8 cellular contexts compared by ENCODE assay signal in the genomic region with DNA sequence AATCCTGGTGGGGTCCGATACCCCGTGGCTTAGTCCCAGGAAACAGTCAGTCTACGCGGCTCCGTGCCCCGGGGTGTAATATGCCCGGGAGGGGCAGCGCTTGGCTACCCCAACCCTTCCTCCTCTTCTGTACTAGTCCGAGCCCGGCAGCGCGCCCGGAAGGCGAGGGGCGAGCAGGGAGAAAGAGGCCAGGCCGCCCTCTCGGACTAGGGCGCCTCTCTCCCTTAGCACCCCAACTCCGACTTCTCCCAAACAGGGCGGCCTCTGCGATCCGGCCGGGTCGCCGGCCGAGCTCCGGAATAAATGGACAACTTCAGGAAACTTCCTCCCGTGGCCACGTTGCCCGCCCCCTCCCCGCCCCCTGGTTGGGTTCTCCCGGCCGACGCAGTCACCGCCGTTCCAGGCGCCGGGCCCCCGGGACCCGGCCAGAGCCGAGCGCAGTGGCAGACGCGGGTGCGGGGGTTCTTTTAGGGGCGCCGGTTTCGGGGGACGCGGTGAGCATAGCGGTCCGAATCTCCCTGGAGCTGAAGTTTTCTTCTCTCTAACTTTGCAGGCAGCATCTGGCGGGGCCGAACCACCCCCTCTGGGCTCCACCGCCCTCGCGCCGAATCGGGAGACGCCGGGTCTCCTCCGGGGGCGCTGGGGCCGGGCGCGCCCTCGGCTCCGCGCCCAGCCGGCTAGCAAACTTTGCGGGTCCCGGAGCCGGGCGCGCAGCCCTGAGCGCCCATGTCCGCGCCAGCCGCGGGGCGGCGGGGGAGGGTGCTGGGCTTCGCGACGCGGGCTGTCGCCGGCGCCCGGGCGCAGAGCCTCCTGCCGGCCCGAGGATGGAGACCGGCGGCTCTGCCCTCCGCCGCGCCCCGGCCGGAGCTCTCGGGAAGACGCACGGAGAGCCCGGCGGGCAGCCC. TPM values are rescaled to one million over a fixed set of nuclear protein-coding genes. Genes with fewer than 3 reads are reported as not detected.
DNase-seq lines count a peak whose midpoint lies in the region; ATAC-seq, FAIRE-seq and TF ChIP-seq lines count a peak whose summit lies in the region.

A gene with protein sequence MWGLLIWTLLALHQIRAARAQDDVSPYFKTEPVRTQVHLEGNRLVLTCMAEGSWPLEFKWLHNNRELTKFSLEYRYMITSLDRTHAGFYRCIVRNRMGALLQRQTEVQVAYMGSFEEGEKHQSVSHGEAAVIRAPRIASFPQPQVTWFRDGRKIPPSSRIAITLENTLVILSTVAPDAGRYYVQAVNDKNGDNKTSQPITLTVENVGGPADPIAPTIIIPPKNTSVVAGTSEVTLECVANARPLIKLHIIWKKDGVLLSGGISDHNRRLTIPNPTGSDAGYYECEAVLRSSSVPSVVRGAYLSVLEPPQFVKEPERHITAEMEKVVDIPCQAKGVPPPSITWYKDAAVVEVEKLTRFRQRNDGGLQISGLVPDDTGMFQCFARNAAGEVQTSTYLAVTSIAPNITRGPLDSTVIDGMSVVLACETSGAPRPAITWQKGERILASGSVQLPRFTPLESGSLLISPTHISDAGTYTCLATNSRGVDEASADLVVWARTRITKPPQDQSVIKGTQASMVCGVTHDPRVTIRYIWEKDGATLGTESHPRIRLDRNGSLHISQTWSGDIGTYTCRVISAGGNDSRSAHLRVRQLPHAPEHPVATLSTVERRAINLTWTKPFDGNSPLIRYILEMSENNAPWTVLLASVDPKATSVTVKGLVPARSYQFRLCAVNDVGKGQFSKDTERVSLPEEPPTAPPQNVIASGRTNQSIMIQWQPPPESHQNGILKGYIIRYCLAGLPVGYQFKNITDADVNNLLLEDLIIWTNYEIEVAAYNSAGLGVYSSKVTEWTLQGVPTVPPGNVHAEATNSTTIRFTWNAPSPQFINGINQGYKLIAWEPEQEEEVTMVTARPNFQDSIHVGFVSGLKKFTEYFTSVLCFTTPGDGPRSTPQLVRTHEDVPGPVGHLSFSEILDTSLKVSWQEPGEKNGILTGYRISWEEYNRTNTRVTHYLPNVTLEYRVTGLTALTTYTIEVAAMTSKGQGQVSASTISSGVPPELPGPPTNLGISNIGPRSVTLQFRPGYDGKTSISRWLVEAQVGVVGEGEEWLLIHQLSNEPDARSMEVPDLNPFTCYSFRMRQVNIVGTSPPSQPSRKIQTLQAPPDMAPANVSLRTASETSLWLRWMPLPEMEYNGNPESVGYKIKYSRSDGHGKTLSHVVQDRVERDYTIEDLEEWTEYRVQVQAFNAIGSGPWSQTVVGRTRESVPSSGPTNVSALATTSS (N-terminal part only) (minus strand): TSS at position 301 of the 905 bp plus-strand sequence. CDS start 357 bp downstream, outside the sequence.

- ATAC-seq in stimulated activated naive B cell treated with anti-CD40 and anti-IgM and Interleukin-4, amounts not matched to agents 10 μg/mL and 1 μg/mL and 100 μg/mL, for 72 hours (replicated peaks), result peak; percentile 39
- no peak for ATAC-seq in HG03469 (IDR thresholded peaks at IDR 0.05; ENCODE audit: unreplicated experiment)

- H3K4me3 Mint-ChIP-seq in astrocyte (ENCODE audit: unreplicated experiment), result peak within 1 kb of the TSS; percentile 93
- H3K4me3 Mint-ChIP-seq in stimulated activated naive B cell treated with anti-CD40 and anti-IgM and Interleukin-4, amounts not matched to agents 10 μg/mL and 1 μg/mL and 100 μg/mL, for 72 hours, result peak within 1 kb of the TSS; percentile 91 to 94

- peak within 1 kb of the TSS; percentile 46 for H3K9ac ChIP-seq in astrocyte (ENCODE audit: low read length)

- peak within 1 kb of the TSS; percentile 88 for H3K4me2 ChIP-seq in astrocyte (ENCODE audit: low read length)

- peaks cover 42% of the 10 kb centered on the region for H3K27me3 Mint-ChIP-seq in astrocyte (ENCODE audit: low read depth, unreplicated experiment)
- H3K27me3 Mint-ChIP-seq in stimulated activated naive B cell treated with anti-CD40 and anti-IgM and Interleukin-4, amounts not matched to agents 10 μg/mL and 1 μg/mL and 100 μg/mL, for 72 hours, result peaks cover 0 to 12% of the 10 kb centered on the region in 2 donors

- no peaks in the 10 kb centered on the region for H3K36me3 Mint-ChIP-seq in astrocyte (ENCODE audit: low read depth, unreplicated experiment)
- H3K36me3 Mint-ChIP-seq in stimulated activated naive B cell treated with anti-CD40 and anti-IgM and Interleukin-4, amounts not matched to agents 10 μg/mL and 1 μg/mL and 100 μg/mL, for 72 hours, result no peaks in the 10 kb centered on the region

- peak within 1 kb of the TSS; percentile 80 for H3K27ac Mint-ChIP-seq in astrocyte (ENCODE audit: unreplicated experiment)
- peak within 1 kb of the TSS; percentile 81 for H3K27ac Mint-ChIP-seq in stimulated activated naive B cell treated with anti-CD40 and anti-IgM and Interleukin-4, amounts not matched to agents 10 μg/mL and 1 μg/mL and 100 μg/mL, for 72 hours

- no peaks in the 10 kb centered on the region for H3K36me3 ChIP-seq in astrocyte (ENCODE audit: insufficient read depth, low read length)

- H3K27ac ChIP-seq in astrocyte (ENCODE audit: low read depth, low read length), result no peak within 1 kb of the TSS

- H3K27me3 ChIP-seq in astrocyte (ENCODE audit: insufficient read depth, low read length), result peaks cover 34% of the 10 kb centered on the region

- H3K4me1 Mint-ChIP-seq in astrocyte (ENCODE audit: low read depth, unreplicated experiment), result peaks cover 7% of the 10 kb centered on the region
- H3K4me1 Mint-ChIP-seq in stimulated activated naive B cell treated with anti-CD40 and anti-IgM and Interleukin-4, amounts not matched to agents 10 μg/mL and 1 μg/mL and 100 μg/mL, for 72 hours, result peaks cover 26 to 47% of the 10 kb centered on the region in 2 donors

- H4K20me1 ChIP-seq in astrocyte (ENCODE audit: insufficient read depth, low read length), result peaks cover 10% of the 10 kb centered on the region

- no peaks in the 10 kb centered on the region for H3K9me3 Mint-ChIP-seq in astrocyte (ENCODE audit: unreplicated experiment)
- H3K9me3 Mint-ChIP-seq in stimulated activated naive B cell treated with anti-CD40 and anti-IgM and Interleukin-4, amounts not matched to agents 10 μg/mL and 1 μg/mL and 100 μg/mL, for 72 hours, result no peaks in the 10 kb centered on the region

- H3K9me3 ChIP-seq in astrocyte (ENCODE audit: insufficient read depth, low read depth, low read length), result no peaks in the 10 kb centered on the region

- TF ChIP-seq CTCF in astrocyte (IDR thresholded peaks at IDR 0.05; ENCODE audit: insufficient read depth, low read depth, low read length) (no peak), D721Med (IDR thresholded peaks at IDR 0.05; ENCODE audit: insufficient read depth, missing control alignments) (no peak)

- DNase-seq in activated T-cell treated with anti-CD3 and anti-CD28 coated beads, Interleukin-2, amount 50 U/mL, for 1 hour, result peak; percentile 43
- DNase-seq in activated T-cell treated with anti-CD3 and anti-CD28 coated beads for 4 hours (no peak), astrocyte (ENCODE audit: low read depth) (peak; percentile 5), islet precursor cell (peak; percentile 79), D721Med (ENCODE audit: insufficient read length, low spot score) (no peak), COLO829 (ENCODE audit: low spot score) (no peak)
- DNase-seq in stimulated activated naive B cell treated with anti-CD40 and anti-IgM and Interleukin-4, amounts not matched to agents 10 μg/mL and 1 μg/mL and 100 μg/mL, for 72 hours, result no peak

- peaks cover 8% of the 10 kb centered on the region for H3K4me1 ChIP-seq in astrocyte (ENCODE audit: insufficient read depth, low read length)

- peak within 1 kb of the TSS; percentile 49 for H3K4me3 ChIP-seq in astrocyte (ENCODE audit: insufficient read depth, low read depth, low read length)

- peak within 1 kb of the TSS; percentile 75 for H2AFZ ChIP-seq in astrocyte (ENCODE audit: low read depth, low read length)

- no peaks in the 10 kb centered on the region for H3K79me2 ChIP-seq in astrocyte (ENCODE audit: insufficient read depth, low read length)

- FAIRE-seq in astrocyte (lab: Jason Lieb, UNC) (no peak), D721Med (lab: Jason Lieb, UNC) (no peak)

RNA-seq across cellular contexts. Expression of the gene that starts here (rescaled TPM):
- total RNA-seq in astrocyte, result 11.2 and 12.4 TPM in 2 replicates

Comparison
In these comparisons a context has a peak if more than half of its experiments do, and no peak if none do; other contexts are left out.
1. DNase-seq: peak in activated T-cell treated with anti-CD3 and anti-CD28 coated beads, Interleukin-2, amount 50 U/mL, for 1 hour (single experiment), astrocyte (single experiment) and islet precursor cell (single experiment); none in activated T-cell treated with anti-CD3 and anti-CD28 coated beads for 4 hours (single experiment), stimulated activated naive B cell treated with anti-CD40 and anti-IgM and Interleukin-4, amounts not matched to agents 10 μg/mL and 1 μg/mL and 100 μg/mL, for 72 hours (single experiment), D721Med (single experiment) and COLO829 (single experiment).